Comparison of ENCODE assay signal across 20 cellular contexts in genomic region chr14:37081220-37081619, GRCh38.
DNase-seq lines count a peak whose midpoint lies in the region; ATAC-seq and TF ChIP-seq lines count a peak whose summit lies in the region.
"Had no signal": no experiment of that assay in that cellular context is flagged by ENCODE, and none has a peak within 500 bp of the region (broad histone marks: within the 10 kb centered on the region; RNA-seq: fewer than 3 reads in every experiment).

No MANE protein-coding gene starts in this region.

- in situ Hi-C loops in astrocyte of the spinal cord (cut with HindIII; ENCODE audit: low sequenced_read_pairs): no loop called here

- no peak for ATAC-seq in GM21381 (IDR thresholded peaks at IDR 0.05; ENCODE audit: unreplicated experiment)
- no peak for ATAC-seq in GM18511 (IDR thresholded peaks at IDR 0.05; ENCODE audit: unreplicated experiment)
- ATAC-seq: heart right ventricle, right cardiac atrium had no signal

- TF ChIP-seq CTCF in astrocyte of the spinal cord (IDR thresholded peaks at IDR 0.05; ENCODE audit: low read depth, low read length): no peak

- no peak overlapping the region for H3K4me3 ChIP-seq in astrocyte of the spinal cord (ENCODE audit: low read depth, low read length)
- H3K4me3 ChIP-seq: heart right ventricle, thoracic aorta had no signal

- DNase-seq in Daoy (ENCODE audit: low read depth): peak; percentile 95
- peak; percentile 79 for DNase-seq in HT1080 (ENCODE audit: low read depth)
- DNase-seq in astrocyte of the spinal cord (ENCODE audit: low read depth, low spot score): peak; percentile 36
- peak; percentile 54 for DNase-seq in iris pigment epithelial cell (ENCODE audit: low read depth)
- no peak for DNase-seq in pons (ENCODE audit: low spot score)
- no peak for DNase-seq in iPS-NIHi11 (ENCODE audit: low spot score)
- DNase-seq: activated CD4-positive, alpha-beta T cell treated with anti-CD3 and anti-CD28 coated beads for 48 hours; activated gamma-delta T cell; CD4-positive, alpha-beta memory T cell; central memory CD4-positive, alpha-beta T cell; DMS79 treated with DMSO at 0.1 percent for 48 hours; heart right ventricle; MV-4-11; NCI-H1694 treated with DMSO at 0.1 percent for 48 hours; NCI-H345; occipital lobe; right cardiac atrium had no signal

Comparison
In these comparisons a context has a peak if more than half of its experiments do, and no peak if none do; other contexts are left out.
1. DNase-seq: peak in Daoy (single experiment), HT1080 (single experiment), astrocyte of the spinal cord (single experiment) and iris pigment epithelial cell (single experiment); none in pons (single experiment) and iPS-NIHi11 (single experiment).